Comparison of ENCODE assay signal across 21 cellular contexts in the genomic region with DNA sequence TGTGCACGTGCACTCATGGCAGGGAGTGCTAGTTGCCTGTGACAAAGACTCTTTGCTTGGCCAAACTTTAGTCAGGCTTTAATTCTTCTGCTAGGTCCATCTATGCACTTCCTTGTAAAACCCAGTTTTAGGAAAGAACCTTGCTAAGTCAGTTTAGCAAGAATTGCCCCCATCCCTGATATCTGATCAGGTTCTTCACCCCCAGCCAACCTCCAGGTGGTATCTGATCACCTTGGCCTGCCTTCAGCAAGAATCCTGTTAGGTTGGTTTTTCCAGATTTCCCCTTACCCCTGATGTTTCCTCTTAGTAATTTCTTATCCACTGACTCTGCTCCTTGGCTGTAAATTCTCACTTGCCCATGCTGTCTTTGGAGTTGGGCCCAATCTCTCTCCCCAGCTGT. TPM values are rescaled to one million over a fixed set of nuclear protein-coding genes. Genes with fewer than 3 reads are reported as not detected.
A peak's percentile ranks its signal among the peaks of the same experiment; 100 is the strongest.
DNase-seq lines count a peak whose midpoint lies in the region; ATAC-seq and TF ChIP-seq lines count a peak whose summit lies in the region.
"Had no signal": no experiment of that assay in that cellular context is flagged by ENCODE, and none has a peak within 500 bp of the region (broad histone marks: within the 10 kb centered on the region; RNA-seq: fewer than 3 reads in every experiment).

No MANE protein-coding gene starts in this region.

- WGBS in smooth muscle cell (ENCODE audit: low lambda C conversion rate), result 90% methylated on average over 1 of the region's 1 CpG

- H3K9me3 Mint-ChIP-seq in Calu3 (ENCODE audit: low read depth, unreplicated experiment), result no peaks in the 10 kb centered on the region
- peaks cover 0 to 2% (median 0%) of the 10 kb centered on the region in 11 donors for H3K9me3 Mint-ChIP-seq in naive thymus-derived CD4-positive, alpha-beta T cell
- H3K9me3 Mint-ChIP-seq: CD4-positive, alpha-beta memory T cell had no signal

- H3K79me2 ChIP-seq in smooth muscle cell (ENCODE audit: low read depth), result no peaks in the 10 kb centered on the region

- peaks cover 0 to 8% of the 10 kb centered on the region in 2 donors for H3K4me1 ChIP-seq in naive thymus-derived CD4-positive, alpha-beta T cell (ENCODE audit: control insufficient read depth in 2 of 2, insufficient read depth in 2 of 2, low read length in 2 of 2)
- H3K4me1 ChIP-seq in smooth muscle cell (ENCODE audit: low read depth), result no peaks in the 10 kb centered on the region
- H3K4me1 ChIP-seq: BLaER1 had no signal

- H2AFZ ChIP-seq in smooth muscle cell (ENCODE audit: low read depth), result no peak overlapping the region

- peaks cover 5% of the 10 kb centered on the region for H3F3A ChIP-seq in smooth muscle cell (ENCODE audit: low read depth)

- POLR2A ChIA-PET in naive thymus-derived CD4-positive, alpha-beta T cell (lab: Charles Lee), result interaction anchor here (0.6 to 2.2 kb wide), 4 partner anchors 8 to 98 kb away, joined by 3 to 8 read pairs (median 4); a partner anchor contains a TSS

- no peak overlapping the region for H3K4me3 Mint-ChIP-seq in Calu3 (ENCODE audit: low read depth, unreplicated experiment)
- H3K4me3 Mint-ChIP-seq in naive thymus-derived CD4-positive, alpha-beta T cell, result no peak overlapping the region
- H3K4me3 Mint-ChIP-seq: CD4-positive, alpha-beta memory T cell had no signal

- H3K27me3 Mint-ChIP-seq in Calu3 (ENCODE audit: unreplicated experiment), result no peaks in the 10 kb centered on the region
- no peaks in the 10 kb centered on the region for H3K27me3 Mint-ChIP-seq in naive thymus-derived CD4-positive, alpha-beta T cell
- H3K27me3 Mint-ChIP-seq: CD4-positive, alpha-beta memory T cell had no signal

- CTCF ChIA-PET in Calu3 (lab: Charles Lee), result interaction anchor here (0.5 kb wide), 1 partner anchor 14 kb away, joined by 3 read pairs; no protein-coding TSS in a partner anchor
- CTCF ChIA-PET in naive thymus-derived CD4-positive, alpha-beta T cell (lab: Charles Lee), result no interaction called here

- H3K9ac ChIP-seq in smooth muscle cell (ENCODE audit: low read depth), result no peak overlapping the region
- H3K9ac ChIP-seq: BLaER1 had no signal

- no peak for ATAC-seq in naive thymus-derived CD4-positive, alpha-beta T cell
- ATAC-seq: HCT116 had no signal

- DNase-seq in Calu3 (peak; percentile 13), smooth muscle cell (lab: John Stamatoyannopoulos, UW; ENCODE audit: unreplicated experiment) (no peak), anterior cingulate cortex (lab: John Stamatoyannopoulos, UW) (no peak), cardiac septum (ENCODE audit: low spot score) (no peak), 8988T (no peak)
- no peak for DNase-seq in naive thymus-derived CD4-positive, alpha-beta T cell
- DNase-seq: CD4-positive, alpha-beta memory T cell; GDM1; Kasumi-1; MG63; NCI-H1048; NCI-H1436; NCI-H187 treated with DMSO at 0.1 percent for 48 hours; NCI-H2107; NCI-H446 treated with DMSO at 0.1 percent for 48 hours; NCI-H526 treated with DMSO at 0.1 percent for 48 hours; OCI-M1; Right ventricle myocardium superior had no signal

- H3K27ac ChIP-seq in VCaP (peak overlapping the region; percentile 25), smooth muscle cell (ENCODE audit: low read depth) (peak overlapping the region; percentile 60)
- no peak overlapping the region for H3K27ac ChIP-seq in naive thymus-derived CD4-positive, alpha-beta T cell (ENCODE audit: low read depth, low read length)
- H3K27ac ChIP-seq: BLaER1 had no signal

- no peaks in the 10 kb centered on the region for H3K27me3 ChIP-seq in naive thymus-derived CD4-positive, alpha-beta T cell (ENCODE audit: control insufficient read depth in 2 of 2, insufficient read depth in 2 of 2, low read length in 2 of 2)
- no peaks in the 10 kb centered on the region for H3K27me3 ChIP-seq in smooth muscle cell (ENCODE audit: low read depth)
- H3K27me3 ChIP-seq: BLaER1, MG63 had no signal

- TF ChIP-seq CTCF in Calu3 (IDR thresholded peaks at IDR 0.05; ENCODE audit: unreplicated experiment) (no peak), VCaP (conservative IDR thresholded peaks at IDR 0.05) (no peak), smooth muscle cell (IDR thresholded peaks at IDR 0.05; ENCODE audit: borderline replicate concordance, insufficient read depth, poor library complexity, severe bottlenecking) (no peak)

- H3K4me1 Mint-ChIP-seq in Calu3 (ENCODE audit: low read depth, unreplicated experiment), result peaks cover 24% of the 10 kb centered on the region
- H3K4me1 Mint-ChIP-seq in naive thymus-derived CD4-positive, alpha-beta T cell, result peaks cover 7 to 46% (median 16%) of the 10 kb centered on the region in 7 donors

- H3K9me3 ChIP-seq in naive thymus-derived CD4-positive, alpha-beta T cell (ENCODE audit: control insufficient read depth in 2 of 3, low read length in 3 of 3), result no peaks in the 10 kb centered on the region
- H3K9me3 ChIP-seq in smooth muscle cell (replicated peaks; ENCODE audit: low read depth), result no peaks in the 10 kb centered on the region
- H3K9me3 ChIP-seq: MG63 had no signal

- no peaks in the 10 kb centered on the region for H3K36me3 Mint-ChIP-seq in Calu3 (ENCODE audit: insufficient read depth, unreplicated experiment)
- H3K36me3 Mint-ChIP-seq in naive thymus-derived CD4-positive, alpha-beta T cell, result peaks cover 3 to 29% (median 17%) of the 10 kb centered on the region in 5 donors

- no TSS peak for BruUV-seq in Calu3 (replicated peaks; lab: Mats Ljungman, UMichigan)

- H3K36me3 ChIP-seq in naive thymus-derived CD4-positive, alpha-beta T cell (ENCODE audit: control insufficient read depth in 2 of 3, insufficient read depth in 3 of 3, low read length in 3 of 3), result peaks cover 0 to 8% (median 0%) of the 10 kb centered on the region in 3 experiments
- H3K36me3 ChIP-seq in smooth muscle cell (ENCODE audit: low read depth), result no peaks in the 10 kb centered on the region
- H3K36me3 ChIP-seq: MG63 had no signal

- H3K27ac Mint-ChIP-seq in Calu3 (ENCODE audit: unreplicated experiment), result peak overlapping the region; percentile 70
- H3K27ac Mint-ChIP-seq in naive thymus-derived CD4-positive, alpha-beta T cell, result peak overlapping the region in 6 of 9 donors; percentile 10 to 69 (median 43)

- H3K4me2 ChIP-seq in smooth muscle cell, result no peak overlapping the region
- H3K4me2 ChIP-seq: BLaER1 had no signal

- H3K4me3 ChIP-seq in naive thymus-derived CD4-positive, alpha-beta T cell (ENCODE audit: low read length), result no peak overlapping the region
- H3K4me3 ChIP-seq in smooth muscle cell, result no peak overlapping the region
- H3K4me3 ChIP-seq: BLaER1, MG63 had no signal

- intact Hi-C loops in Calu3 (cut with micrococcal nuclease; ENCODE audit: unreplicated experiment) (no loop called here), cardiac septum (cut with DNase I) (no loop called here)
- intact Hi-C loops in naive thymus-derived CD4-positive, alpha-beta T cell (cut with micrococcal nuclease), result no loop called here

- no peaks in the 10 kb centered on the region for H4K20me1 ChIP-seq in smooth muscle cell (ENCODE audit: low read depth)

RNA-seq across cellular contexts. Expression of a gene that starts 8.4 kb away (rescaled TPM):
- total RNA-seq in Calu3 (2022), result 8.1 and 8.9 TPM in 2 replicates
- total RNA-seq in naive thymus-derived CD4-positive, alpha-beta T cell, result 10 to 100 TPM in 4 of 5 experiments, 1 to 10 TPM in 1; 9.0 to 31.5 (median 23.3) TPM
- 10 to 100 TPM in 1 of 2 donors, 1 to 10 TPM in 1; 7.1 to 11.1 TPM for polyA plus RNA-seq in naive thymus-derived CD4-positive, alpha-beta T cell
- total RNA-seq in smooth muscle cell, result 3.6 and 4.8 TPM in 2 replicates
- polyA plus RNA-seq in smooth muscle cell, result 2.7 and 5.4 TPM in 2 replicates
- total RNA-seq in cardiac septum, result 4.3 TPM

RNA-seq across cellular contexts. Expression of a gene that starts 9.6 kb away (rescaled TPM):
- total RNA-seq in Calu3 (2022) (15.0 and 16.1 TPM in 2 replicates), smooth muscle cell (18.1 and 19.5 TPM in 2 replicates), cardiac septum (9.5 TPM)
- total RNA-seq in naive thymus-derived CD4-positive, alpha-beta T cell, result 10 to 100 TPM in 1 of 5 experiments, 1 to 10 TPM in 4; 2.8 to 12.9 (median 8.4) TPM
- 1 to 10 TPM; 1.9 to 2.1 TPM for polyA plus RNA-seq in naive thymus-derived CD4-positive, alpha-beta T cell
- 7.8 and 10.2 TPM in 2 replicates for polyA plus RNA-seq in smooth muscle cell
